ENCODE assay signal across 10 cellular contexts in genomic region chr14:81953419-81953818, GRCh38.
"Had no signal": no experiment of that assay in that cellular context is flagged by ENCODE, and none has a peak within 500 bp of the region (broad histone marks: within the 10 kb centered on the region; RNA-seq: fewer than 3 reads in every experiment).

No MANE protein-coding gene starts in this region.

- ATAC-seq: HCT116, HepG2, K562 had no signal

- H3K4me3 Mint-ChIP-seq: HFFc6 had no signal

- H3K36me3 ChIP-seq: HAP-1 had no signal

- H3K27ac ChIP-seq: GM23248, HL-60 had no signal

- H3K27ac Mint-ChIP-seq: HFFc6 had no signal

- H3K4me3 ChIP-seq: GM23248, HAP-1, K562 had no signal

- DNase-seq: GM23248, GOT3, H7, HFFc6, IMR-90 had no signal

- H3K9me3 ChIP-seq: HAP-1 had no signal

- H3K9ac ChIP-seq: GM23248 had no signal

- H3K4me1 ChIP-seq: HAP-1 had no signal
